10 cellular contexts compared by ENCODE assay signal in genomic region chr17:37743612-37743874, GRCh38. TPM values are rescaled to one million over a fixed set of nuclear protein-coding genes. Genes with fewer than 3 reads are reported as not detected.
DNase-seq lines count a peak whose midpoint lies in the region; ATAC-seq and TF ChIP-seq lines count a peak whose summit lies in the region.
"Had no signal": no experiment of that assay in that cellular context is flagged by ENCODE, and none has a peak within 500 bp of the region (broad histone marks: within the 10 kb centered on the region; RNA-seq: fewer than 3 reads in every experiment).

No MANE protein-coding gene starts in this region.

- H3K9me2 ChIP-seq in MM.1S (replicated peaks; ENCODE audit: insufficient read depth, low read length) = no peaks in the 10 kb centered on the region

- no peaks in the 10 kb centered on the region for H3F3A ChIP-seq in MM.1S (ENCODE audit: insufficient read depth, low read length)

- H3K4ac ChIP-seq in neuronal stem cell (ENCODE audit: low read length) = no peak overlapping the region

- peak overlapping the region; percentile 70 for H3K23ac ChIP-seq in neuronal stem cell (ENCODE audit: low read depth, low read length, poor library complexity)

- DNase-seq in GM06990 (ENCODE audit: extremely low read depth, insufficient read length) (no peak), epithelial cell of prostate (ENCODE audit: low read depth, low spot score) (no peak), neuronal stem cell (ENCODE audit: low spot score) (no peak), MM.1S (no peak), COLO829 (ENCODE audit: low spot score) (no peak), cerebellum (ENCODE audit: low spot score) (no peak)
- DNase-seq: adrenal gland, midbrain had no signal

- WGBS in neuronal stem cell (ENCODE audit: extremely low coverage in 2 of 2, insufficient read length in 2 of 2, insufficient replicate concordance in 1 of 2), 2 donors = no CpG with 5 or more reads among the region's 19 CpGs

- no peak overlapping the region for H2BK5ac ChIP-seq in neuronal stem cell (ENCODE audit: low read length)

- peak overlapping the region; percentile 70 for H3K27ac ChIP-seq in epithelial cell of prostate
- no peak overlapping the region for H3K27ac ChIP-seq in neuronal stem cell (replicated peaks; ENCODE audit: low read length)
- H3K27ac ChIP-seq in MM.1S (ENCODE audit: low read length) = no peak overlapping the region
- H3K27ac ChIP-seq: adrenal gland had no signal

- no peak overlapping the region for H2AK5ac ChIP-seq in neuronal stem cell (ENCODE audit: low read depth, low read length)

- no peaks in the 10 kb centered on the region for H3K79me2 ChIP-seq in MM.1S (ENCODE audit: low read length)

- H2BK15ac ChIP-seq in neuronal stem cell (ENCODE audit: low read length) = no peak overlapping the region

- H4K20me1 ChIP-seq in MM.1S (ENCODE audit: insufficient read depth, low read length) = no peaks in the 10 kb centered on the region

- H2BK120ac ChIP-seq in neuronal stem cell (ENCODE audit: low read depth, low read length) = no peak overlapping the region

- H3K4me3 ChIP-seq in GM06990 (replicated peaks; ENCODE audit: low read depth, low read length) (peak overlapping the region; percentile 57), neuronal stem cell (ENCODE audit: low read length in 2 of 2) (peak overlapping the region in 1 of 2 donors; percentile 27), MM.1S (ENCODE audit: low read length) (no peak overlapping the region)

- H3K9me3 ChIP-seq in neuronal stem cell (replicated peaks in 1 of 2; ENCODE audit: control insufficient read depth in 2 of 2, insufficient read depth in 1 of 2, low read depth in 1 of 2, low read length in 2 of 2) (peaks cover 0 to 5% of the 10 kb centered on the region in 2 donors), MM.1S (replicated peaks; ENCODE audit: insufficient read depth, low read length) (no peaks in the 10 kb centered on the region)
- H3K9me3 ChIP-seq: adrenal gland had no signal

- H3K79me1 ChIP-seq in neuronal stem cell (ENCODE audit: low read depth, low read length) = peaks cover 2% of the 10 kb centered on the region

- H4K91ac ChIP-seq in neuronal stem cell (ENCODE audit: low read depth, low read length, poor library complexity) = no peak overlapping the region

- H2AFZ ChIP-seq in neuronal stem cell (ENCODE audit: low read length) (peak overlapping the region; percentile 85), MM.1S (ENCODE audit: low read length) (no peak overlapping the region)

- peaks cover 2% of the 10 kb centered on the region for H3K27me3 ChIP-seq in GM06990 (replicated peaks; ENCODE audit: control insufficient read depth, insufficient read depth, low read length)
- peaks cover 47 to 98% (median 88%) of the 10 kb centered on the region in 3 experiments for H3K27me3 ChIP-seq in neuronal stem cell (ENCODE audit: control insufficient read depth in 3 of 3, insufficient read depth in 3 of 3, low read depth in 1 of 3, low read length in 3 of 3)
- H3K27me3 ChIP-seq in MM.1S (replicated peaks; ENCODE audit: insufficient read depth, low read length) = peaks cover 20% of the 10 kb centered on the region

- no peak overlapping the region for H3K9ac ChIP-seq in neuronal stem cell (ENCODE audit: low read depth, low read length, poor library complexity)
- H3K9ac ChIP-seq in MM.1S (ENCODE audit: low read length) = no peak overlapping the region

- no peak overlapping the region for H3K14ac ChIP-seq in neuronal stem cell (ENCODE audit: low read length)

- TF ChIP-seq CTCF in GM06990 (IDR thresholded peaks at IDR 0.05; ENCODE audit: insufficient read depth, low read length, poor library complexity, severe bottlenecking) = no peak
- no peak for TF ChIP-seq CTCF in MM.1S (IDR thresholded peaks at IDR 0.05; ENCODE audit: low read length)

- no peak overlapping the region for H2BK12ac ChIP-seq in neuronal stem cell (ENCODE audit: low read length)

- no peak overlapping the region for H4K8ac ChIP-seq in neuronal stem cell (ENCODE audit: low read depth, low read length)

- H3K4me1 ChIP-seq in neuronal stem cell (ENCODE audit: control insufficient read depth in 2 of 2, insufficient read depth in 1 of 2, low read depth in 1 of 2, low read length in 2 of 2) (peaks cover 5 to 9% of the 10 kb centered on the region in 2 donors), MM.1S (ENCODE audit: low read length) (0 out of 2 replicates have a peak, but pooled peaks cover 9% of the 10 kb centered on the region)

- ATAC-seq in HG02763 (IDR thresholded peaks at IDR 0.05; ENCODE audit: unreplicated experiment) (peak; percentile 11), GM19397 (IDR thresholded peaks at IDR 0.05; ENCODE audit: unreplicated experiment) (no peak)

- H3K18ac ChIP-seq in neuronal stem cell (ENCODE audit: low read length) = peak overlapping the region; percentile 12

- H3K36me3 ChIP-seq in GM06990 (ENCODE audit: control insufficient read depth, insufficient read depth, low read length) (no peaks in the 10 kb centered on the region), neuronal stem cell (replicated peaks in 1 of 2; ENCODE audit: control insufficient read depth in 2 of 2, insufficient read depth in 2 of 2, low read length in 2 of 2) (no peaks in the 10 kb centered on the region), MM.1S (replicated peaks; ENCODE audit: insufficient read depth, low read length) (no peaks in the 10 kb centered on the region)
- H3K36me3 ChIP-seq: adrenal gland had no signal

- H3K4me2 ChIP-seq in neuronal stem cell (ENCODE audit: insufficient read depth, low read length, poor library complexity, severe bottlenecking) (peak overlapping the region; percentile 36), MM.1S (ENCODE audit: low read depth, low read length) (no peak overlapping the region)

RNA-seq across cellular contexts. Expression of gene HNF1B, which starts 1.3 kb away (rescaled TPM):
- 0.10 TPM for polyA plus RNA-seq in neuronal stem cell (2013, experiment 1 of 2)
- 0.10 TPM for polyA plus RNA-seq in neuronal stem cell (2013, experiment 2 of 2)
- total RNA-seq in cerebellum = not detected
